ENCODE assay signal across 8 cellular contexts in the genomic region with DNA sequence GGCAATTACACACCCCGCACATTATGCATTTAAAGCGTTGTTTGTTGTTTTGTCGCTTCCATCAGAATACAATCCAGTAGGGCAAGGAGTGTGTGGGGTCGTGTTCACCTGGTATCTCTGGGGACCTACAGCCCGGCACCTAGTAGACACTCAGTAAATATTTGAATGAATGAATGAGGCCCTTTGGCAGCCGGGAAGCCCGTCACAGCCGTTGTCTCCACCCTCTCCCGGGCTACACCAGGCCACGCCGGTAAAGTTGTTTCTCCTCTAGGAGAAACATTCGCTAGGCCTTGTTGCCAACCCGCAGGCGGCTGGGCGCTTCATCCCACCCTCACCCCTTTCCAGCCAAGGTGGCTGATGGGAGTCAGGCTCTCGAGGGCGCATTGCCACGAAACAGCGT. TPM values are rescaled to one million over a fixed set of nuclear protein-coding genes. Genes with fewer than 3 reads are reported as not detected.
DNase-seq lines count a peak whose midpoint lies in the region; ATAC-seq, FAIRE-seq and TF ChIP-seq lines count a peak whose summit lies in the region.

No MANE protein-coding gene starts in this region.

- TF ChIP-seq CTCF in pancreas (IDR thresholded peaks at IDR 0.05): no peak

- intact Hi-C loops in pancreas (cut with DNase I): loop anchor here in 1 of 3 donors (10.0 kb wide), 1 partner anchor 219 kb away; no protein-coding TSS in a partner anchor

- no peak for FAIRE-seq in pancreas (lab: Jason Lieb, UNC)

- DNase-seq in NCI-H82 (lab: John Stamatoyannopoulos, UW) (peak; percentile 64), NCI-H82 treated with DMSO at 0.1 percent for 48 hours (lab: John Stamatoyannopoulos, UW; ENCODE audit: unreplicated experiment) (no peak), SW480 (ENCODE audit: low spot score) (peak; percentile 60), fibroblast of the conjunctiva (ENCODE audit: low read depth) (peak; percentile 27), pancreas (no peak), CD1c-positive myeloid dendritic cell (ENCODE audit: extremely low spot score) (no peak)
- DNase-seq in activated CD4-positive, alpha-beta T cell treated with anti-CD3 and anti-CD28 coated beads, Interleukin-2, amount 50 U/mL, for 48 hours: no peak

- no peaks in the 10 kb centered on the region for H3K36me3 ChIP-seq in pancreas

- 8 to 9% methylated on average over 19 of the region's 19 CpGs for WGBS in pancreas, 2 donors

- H3K4me3 ChIP-seq in pancreas: peak overlapping the region; percentile 80 to 86 (median 82)

- ATAC-seq in HG03039 (IDR thresholded peaks at IDR 0.05; ENCODE audit: unreplicated experiment) (peak; percentile 1), pancreas (peak; percentile 7 to 34 (median 18))

- peaks cover 7 to 35% (median 24%) of the 10 kb centered on the region in 3 donors for H3K4me1 ChIP-seq in pancreas

- H3K27ac ChIP-seq in pancreas: peak overlapping the region; percentile 94 to 98 (median 96)

- no peaks in the 10 kb centered on the region for H3K27me3 ChIP-seq in pancreas

- H3K9me3 ChIP-seq in pancreas: no peaks in the 10 kb centered on the region

RNA-seq across cellular contexts. Expression of a gene that starts 0.9 kb away (rescaled TPM):
- 1 to 10 TPM; 3.1 to 9.1 (median 4.6) TPM for total RNA-seq in pancreas
- 1 to 10 TPM; 1.7 to 3.0 TPM for polyA plus RNA-seq in pancreas

Comparison
In these comparisons a context has a peak if more than half of its experiments do, and no peak if none do; other contexts are left out.
1. DNase-seq: peak in NCI-H82 (single experiment), SW480 (single experiment) and fibroblast of the conjunctiva (single experiment); none in NCI-H82 treated with DMSO at 0.1 percent for 48 hours (single experiment), pancreas (0 of 6), CD1c-positive myeloid dendritic cell (single experiment) and activated CD4-positive, alpha-beta T cell treated with anti-CD3 and anti-CD28 coated beads, Interleukin-2, amount 50 U/mL, for 48 hours (0 of 2).